ENCODE assay signal across 8 cellular contexts in the genomic region with DNA sequence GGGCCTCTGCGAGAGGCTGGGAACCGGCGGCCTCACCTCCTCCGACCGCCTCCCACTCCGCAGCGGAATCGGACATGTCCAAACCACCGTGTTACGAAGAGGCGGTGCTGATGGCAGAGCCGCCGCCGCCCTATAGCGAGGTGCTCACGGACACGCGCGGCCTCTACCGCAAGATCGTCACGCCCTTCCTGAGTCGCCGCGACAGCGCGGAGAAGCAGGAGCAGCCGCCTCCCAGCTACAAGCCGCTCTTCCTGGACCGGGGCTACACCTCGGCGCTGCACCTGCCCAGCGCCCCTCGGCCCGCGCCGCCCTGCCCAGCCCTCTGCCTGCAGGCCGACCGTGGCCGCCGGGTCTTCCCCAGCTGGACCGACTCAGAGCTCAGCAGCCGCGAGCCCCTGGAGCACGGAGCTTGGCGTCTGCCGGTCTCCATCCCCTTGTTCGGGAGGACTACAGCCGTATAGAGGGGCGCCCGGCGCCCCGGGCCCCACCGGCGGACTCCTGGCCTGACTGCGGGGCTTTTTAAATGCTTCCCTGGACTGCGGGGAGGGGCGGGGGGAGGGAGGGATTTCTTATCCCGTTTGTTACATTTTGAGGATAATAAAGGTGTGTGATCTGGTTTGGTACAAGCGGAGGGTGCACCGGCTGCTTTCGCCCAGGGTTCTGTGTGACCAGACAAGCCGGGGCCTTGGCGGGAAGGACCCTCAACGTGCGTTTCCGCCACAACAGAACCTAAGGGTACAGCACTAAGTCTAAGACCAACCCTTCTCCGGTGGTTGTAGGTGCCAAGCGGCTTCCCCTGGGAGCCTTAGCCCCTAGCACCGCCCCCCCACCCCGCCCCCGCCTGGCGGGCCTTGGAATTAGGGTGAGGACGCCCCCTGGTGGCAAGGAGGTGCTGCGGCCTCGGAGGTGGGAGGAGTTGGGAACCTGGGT. TPM values are rescaled to one million over a fixed set of nuclear protein-coding genes. Genes with fewer than 3 reads are reported as not detected.
DNase-seq lines count a peak whose midpoint lies in the region; ATAC-seq and TF ChIP-seq lines count a peak whose summit lies in the region.

No MANE protein-coding gene starts in this region.

- DNase-seq in G401 (ENCODE audit: low spot score) (peak; percentile 92), HAP-1 (ENCODE audit: low spot score in 2 of 2) (peak; percentile 80 to 98), NB4 (ENCODE audit: low read depth) (peak; percentile 93), Right ventricle myocardium inferior (ENCODE audit: missing footprints) (peak; percentile 96), trophoblast cell (peak; percentile 86 to 94), tibial nerve (ENCODE audit: low spot score in 2 of 2) (peak; percentile 92 to 95)
- DNase-seq in activated naive CD4-positive, alpha-beta T cell treated with anti-CD3 and anti-CD28 coated beads, Interleukin-2, amount 50 U/mL, for 72 hours (ENCODE audit: low spot score in 2 of 2), result peak; percentile 86 to 97

- H4K91ac ChIP-seq in trophoblast cell (ENCODE audit: low read depth, low read length), result peak overlapping the region; percentile 5

- ATAC-seq in SK-N-SH treated with all-trans-retinoic acid at 6 μM for 48 hours (peak; percentile 37), Right ventricle myocardium inferior (peak; percentile 71)
- ATAC-seq in activated naive CD4-positive, alpha-beta T cell treated with anti-CD3 and anti-CD28 coated beads, Interleukin-2, amount 50 U/mL, for 72 hours, result peak; percentile 46 to 49

- no peak overlapping the region for H3K23ac ChIP-seq in trophoblast cell (ENCODE audit: low read length)

- H3K4me3 ChIP-seq in HAP-1 (peak overlapping the region; percentile 50), NB4 (ENCODE audit: low read depth, low read length) (peak overlapping the region; percentile 62), trophoblast cell (ENCODE audit: low read depth, low read length) (peak overlapping the region; percentile 64), tibial nerve (peak overlapping the region; percentile 45 to 74 (median 66))

- H4K8ac ChIP-seq in trophoblast cell (ENCODE audit: low read depth, low read length), result peak overlapping the region; percentile 20

- no peak overlapping the region for H3K18ac ChIP-seq in trophoblast cell (ENCODE audit: low read length)

- TF ChIP-seq POLR2A in NB4 (IDR thresholded peaks at IDR 0.05; ENCODE audit: extremely low read depth, insufficient read length) (no peak), tibial nerve (IDR thresholded peaks at IDR 0.05) (no peak)

- H3K4me1 ChIP-seq in HAP-1 (peaks cover 7% of the 10 kb centered on the region), trophoblast cell (ENCODE audit: control insufficient read depth in 1 of 2, insufficient read depth in 2 of 2, low read length in 2 of 2) (peaks cover 0 to 17% of the 10 kb centered on the region in 2 experiments), tibial nerve (peaks cover 0 to 38% (median 23%) of the 10 kb centered on the region in 4 donors)

- H3K79me2 ChIP-seq in trophoblast cell (ENCODE audit: control insufficient read depth, insufficient read depth, low read length, poor library complexity), result no peaks in the 10 kb centered on the region

- no peaks in the 10 kb centered on the region for H3K9me3 Mint-ChIP-seq in activated naive CD4-positive, alpha-beta T cell treated with anti-CD3 and anti-CD28 coated beads, Interleukin-2, amount 50 U/mL, for 72 hours

- in situ Hi-C loops in G401 (cut with HindIII; ENCODE audit: low sequenced_read_pairs), result no loop called here
- in situ Hi-C loops in HAP-1 (cut with MboI; ENCODE audit: low sequenced_read_pairs), result no loop called here

- intact Hi-C loops in Right ventricle myocardium inferior (cut with DNase I), result loop anchor here (1.0 to 2.0 kb wide), 3 partner anchors 15 to 42 kb away; a partner anchor contains a TSS

- H4K12ac ChIP-seq in trophoblast cell (ENCODE audit: low read depth, low read length), result no peak overlapping the region

- H3K14ac ChIP-seq in trophoblast cell (ENCODE audit: low read length), result peak overlapping the region; percentile 14

- TF ChIP-seq EP300 in tibial nerve (IDR thresholded peaks at IDR 0.05), result peak in 1 of 2 donors; percentile 20

- no peak overlapping the region for H2AK5ac ChIP-seq in trophoblast cell (ENCODE audit: low read length)

- peak overlapping the region; percentile 95 for H3K4me2 ChIP-seq in trophoblast cell (ENCODE audit: low read length)

- H3K27ac ChIP-seq in trophoblast cell (ENCODE audit: low read depth, low read length) (peak overlapping the region; percentile 13), tibial nerve (peak overlapping the region; percentile 43 to 80 (median 68))

- H3K9me3 ChIP-seq in HAP-1 (no peaks in the 10 kb centered on the region), trophoblast cell (ENCODE audit: insufficient read depth, low read depth, low read length) (no peaks in the 10 kb centered on the region), tibial nerve (no peaks in the 10 kb centered on the region)

- H2AFZ ChIP-seq in trophoblast cell (ENCODE audit: insufficient read depth, low read length, poor library complexity), result no peak overlapping the region

- H3K4ac ChIP-seq in trophoblast cell (ENCODE audit: low read depth, low read length), result no peak overlapping the region

- H3K36me3 ChIP-seq in HAP-1 (replicated peaks) (peaks cover 39% of the 10 kb centered on the region), trophoblast cell (ENCODE audit: control insufficient read depth in 1 of 2, insufficient read depth in 2 of 2, low read length in 2 of 2) (peaks cover 42 to 43% of the 10 kb centered on the region in 2 experiments), tibial nerve (peaks cover 0 to 31% (median 0%) of the 10 kb centered on the region in 3 donors)

- TF ChIP-seq CTCF in NB4 (IDR thresholded peaks at IDR 0.05; ENCODE audit: low read depth, low read length), result peak; percentile 85
- TF ChIP-seq CTCF in tibial nerve (IDR thresholded peaks at IDR 0.05), result peak; percentile 85 to 98 (median 96)

- H2BK5ac ChIP-seq in trophoblast cell (ENCODE audit: low read depth, low read length, poor library complexity), result no peak overlapping the region

- H3K27ac Mint-ChIP-seq in activated naive CD4-positive, alpha-beta T cell treated with anti-CD3 and anti-CD28 coated beads, Interleukin-2, amount 50 U/mL, for 72 hours, result peak overlapping the region in 1 of 2 donors; percentile 84

- no peak overlapping the region for H2BK120ac ChIP-seq in trophoblast cell (ENCODE audit: insufficient read depth, low read length, poor library complexity)

- H3K36me3 Mint-ChIP-seq in activated naive CD4-positive, alpha-beta T cell treated with anti-CD3 and anti-CD28 coated beads, Interleukin-2, amount 50 U/mL, for 72 hours, result no peaks in the 10 kb centered on the region

- no CpG with 5 or more reads among the region's 76 CpGs for WGBS in trophoblast cell (ENCODE audit: extremely low coverage, insufficient coverage, insufficient read length)
- 0 to 3% methylated on average over 18 to 30 of the region's 76 CpGs for WGBS in tibial nerve, 2 donors

- H3K79me1 ChIP-seq in trophoblast cell (ENCODE audit: low read length), result peaks cover 9% of the 10 kb centered on the region

- H2BK12ac ChIP-seq in trophoblast cell (ENCODE audit: low read length), result no peak overlapping the region

- H3K9ac ChIP-seq in trophoblast cell (ENCODE audit: low read length), result peak overlapping the region; percentile 18

- H3K27me3 ChIP-seq in HAP-1 (ENCODE audit: low read depth), result no peaks in the 10 kb centered on the region
- no peaks in the 10 kb centered on the region for H3K27me3 ChIP-seq in trophoblast cell (ENCODE audit: insufficient read depth, low read length)
- H3K27me3 ChIP-seq in tibial nerve, result peaks cover 0 to 16% of the 10 kb centered on the region in 2 donors

RNA-seq across cellular contexts. Expression of a gene that starts 9.3 kb away (rescaled TPM):
- total RNA-seq in G401 (2014; rRNA removed; shearing (Covaris generic)), result 19.5 and 30.8 TPM in 2 replicates
- total RNA-seq in activated naive CD4-positive, alpha-beta T cell treated with anti-CD3 and anti-CD28 coated beads, Interleukin-2, amount 50 U/mL, for 72 hours, result 10 to 100 TPM in 1 of 2 donors, 1 to 10 TPM in 1; 4.1 to 11.4 TPM
- total RNA-seq in Right ventricle myocardium inferior (1.4 TPM), tibial nerve (10 to 100 TPM in 1 of 4 donors, 1 to 10 TPM in 3; 5.1 to 11.2 (median 7.5) TPM)
- 1.7 and 1.9 TPM in 2 replicates for polyA plus RNA-seq in trophoblast cell (2013)

RNA-seq across cellular contexts. Expression of a gene that starts 17.5 kb away (rescaled TPM):
- total RNA-seq in G401 (2014; rRNA removed; shearing (Covaris generic)), result 295 and 370 TPM in 2 replicates
- 10 to 100 TPM in 1 of 2 donors, 1 to 10 TPM in 1; 5.5 to 20.2 TPM for total RNA-seq in activated naive CD4-positive, alpha-beta T cell treated with anti-CD3 and anti-CD28 coated beads, Interleukin-2, amount 50 U/mL, for 72 hours
- total RNA-seq in Right ventricle myocardium inferior (32.2 TPM), tibial nerve (100 to 1,000 TPM in 3 of 4 donors, 10 to 100 TPM in 1; 89.8 to 139 (median 111) TPM)
- 206 and 211 TPM in 2 replicates for polyA plus RNA-seq in trophoblast cell (2013)

RNA-seq across cellular contexts. Expression of a gene that starts 29.4 kb away (rescaled TPM):
- total RNA-seq in G401 (2014; rRNA removed; shearing (Covaris generic)), result 58.6 and 62.3 TPM in 2 replicates
- total RNA-seq in activated naive CD4-positive, alpha-beta T cell treated with anti-CD3 and anti-CD28 coated beads, Interleukin-2, amount 50 U/mL, for 72 hours, result 100 to 1,000 TPM; 104 to 125 TPM
- 18.1 TPM for total RNA-seq in Right ventricle myocardium inferior
- 15.2 and 16.0 TPM in 2 replicates for polyA plus RNA-seq in trophoblast cell (2013)
- total RNA-seq in tibial nerve, result 10 to 100 TPM; 19.4 to 26.4 (median 23.2) TPM

RNA-seq across cellular contexts. Expression of a gene that starts 41.5 kb away (rescaled TPM):
- total RNA-seq in G401 (2014; rRNA removed; shearing (Covaris generic)), result 297 and 299 TPM in 2 replicates
- total RNA-seq in activated naive CD4-positive, alpha-beta T cell treated with anti-CD3 and anti-CD28 coated beads, Interleukin-2, amount 50 U/mL, for 72 hours, result 10 to 100 TPM; 44.6 to 47.5 TPM
- total RNA-seq in Right ventricle myocardium inferior, result 43.1 TPM
- 220 and 227 TPM in 2 replicates for polyA plus RNA-seq in trophoblast cell (2013)
- 100 to 1,000 TPM in 1 of 4 donors, 10 to 100 TPM in 3; 78.0 to 138 (median 89.9) TPM for total RNA-seq in tibial nerve

RNA-seq across cellular contexts. Expression of a gene that starts 46.6 kb away (rescaled TPM):
- 3.1 and 11.4 TPM in 2 replicates for total RNA-seq in G401 (2014; rRNA removed; shearing (Covaris generic))
- 1 to 10 TPM; 2.2 to 9.8 TPM for total RNA-seq in activated naive CD4-positive, alpha-beta T cell treated with anti-CD3 and anti-CD28 coated beads, Interleukin-2, amount 50 U/mL, for 72 hours
- total RNA-seq in Right ventricle myocardium inferior (not detected), tibial nerve (1 to 10 TPM in 1 of 4 donors, under 1 TPM in 1, not detected in 2; 0.59 to 4.5 TPM)
- polyA plus RNA-seq in trophoblast cell (2013), result 0.47 and 0.49 TPM in 2 replicates

Comparison
In these comparisons a context has a peak if more than half of its experiments do, and no peak if none do; other contexts are left out.
1. Peak in every context shown above with its lines: DNase-seq, ATAC-seq, H3K4me3 ChIP-seq and H3K27ac ChIP-seq.